ENCODE assay signal across 12 cellular contexts in the genomic region with DNA sequence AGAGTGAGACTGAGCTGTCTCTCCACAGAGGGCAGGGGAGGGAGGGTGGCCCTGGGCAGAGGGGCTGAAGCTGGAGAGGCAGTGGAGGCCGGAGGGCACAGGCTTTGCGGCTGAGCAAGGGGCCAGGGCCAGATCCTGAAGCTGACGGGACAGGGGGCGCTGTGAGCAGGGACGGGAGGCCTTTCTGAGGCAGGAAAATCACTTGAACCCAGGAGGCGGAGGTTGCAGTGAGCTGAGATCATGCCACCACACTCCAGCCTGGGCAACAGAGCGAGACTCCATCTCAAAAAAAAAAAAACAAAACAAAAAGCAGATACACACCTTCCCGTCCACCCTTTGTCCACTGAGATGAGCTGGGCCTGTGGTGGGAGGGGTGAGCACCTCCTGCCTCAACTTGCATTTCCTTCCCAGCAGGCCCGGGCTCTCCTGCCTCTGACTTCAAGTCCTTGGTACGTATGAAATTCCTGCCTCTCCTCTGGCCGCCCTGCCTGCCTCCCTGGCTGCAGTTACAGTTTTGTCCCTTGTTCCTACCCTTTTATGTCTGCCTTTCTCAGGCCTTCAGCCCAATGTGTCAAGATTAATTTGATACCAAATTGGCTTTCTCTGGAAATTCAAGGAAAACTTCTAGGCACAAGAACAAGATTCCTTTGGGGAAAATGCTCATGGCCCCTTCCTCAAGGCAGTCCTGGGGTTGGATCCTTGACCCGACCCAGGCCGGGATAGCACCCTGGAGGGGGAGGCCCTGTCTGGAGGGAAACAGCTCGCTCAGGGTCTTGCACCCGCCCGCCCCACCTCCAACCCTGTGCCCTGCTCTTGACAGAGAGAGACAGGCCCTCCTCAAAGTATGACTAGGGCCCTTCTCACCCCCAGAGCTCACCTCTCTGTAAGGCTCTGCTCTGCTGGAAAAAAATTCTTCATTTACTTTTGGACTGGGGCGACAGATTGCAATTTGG. TPM values are rescaled to one million over a fixed set of nuclear protein-coding genes. Genes with fewer than 3 reads are reported as not detected.
DNase-seq lines count a peak whose midpoint lies in the region; ATAC-seq and TF ChIP-seq lines count a peak whose summit lies in the region.
"Had no signal": no experiment of that assay in that cellular context is flagged by ENCODE, and none has a peak within 500 bp of the region (broad histone marks: within the 10 kb centered on the region; RNA-seq: fewer than 3 reads in every experiment).

No MANE protein-coding gene starts in this region.

- H3K9me3 Mint-ChIP-seq in activated naive CD8-positive, alpha-beta T cell treated with anti-CD3 and anti-CD28 coated beads, Interleukin-2, amount 50 U/mL, for 24 hours, result no peaks in the 10 kb centered on the region
- H3K9me3 Mint-ChIP-seq: dendritic cell treated with granulocyte-macrophage colony-stimulating factor and Interleukin-4, amounts not matched to agents 40 ng/mL and 50 ng/mL, for 4 days; naive B cell had no signal

- H3K27me3 Mint-ChIP-seq in activated naive CD8-positive, alpha-beta T cell treated with anti-CD3 and anti-CD28 coated beads, Interleukin-2, amount 50 U/mL, for 24 hours, result peaks cover 7% of the 10 kb centered on the region

- no peak overlapping the region for H3K27ac Mint-ChIP-seq in activated naive CD8-positive, alpha-beta T cell treated with anti-CD3 and anti-CD28 coated beads, Interleukin-2, amount 50 U/mL, for 24 hours
- H3K27ac Mint-ChIP-seq: dendritic cell treated with granulocyte-macrophage colony-stimulating factor and Interleukin-4, amounts not matched to agents 40 ng/mL and 50 ng/mL, for 4 days had no signal

- H3K4me3 Mint-ChIP-seq in activated naive CD8-positive, alpha-beta T cell treated with anti-CD3 and anti-CD28 coated beads, Interleukin-2, amount 50 U/mL, for 24 hours, result no peak overlapping the region
- H3K4me3 Mint-ChIP-seq: dendritic cell treated with granulocyte-macrophage colony-stimulating factor and Interleukin-4, amounts not matched to agents 40 ng/mL and 50 ng/mL, for 4 days; naive B cell had no signal

- 14 to 23% methylated on average over 17 of the region's 17 CpGs for WGBS in aorta, 2 donors
- WGBS in testis, 2 donors, result 69 to 81% methylated on average over 15 to 17 of the region's 17 CpGs

- TF ChIP-seq POLR2A in testis (IDR thresholded peaks at IDR 0.05), result no peak

- peak overlapping the region; percentile 88 to 94 for H3K27ac ChIP-seq in aorta (ENCODE audit: low read depth in 1 of 2, low read length in 2 of 2)
- no peak overlapping the region for H3K27ac ChIP-seq in testis

- H3K4me1 Mint-ChIP-seq in activated naive CD8-positive, alpha-beta T cell treated with anti-CD3 and anti-CD28 coated beads, Interleukin-2, amount 50 U/mL, for 24 hours, result peaks cover 1% of the 10 kb centered on the region
- H3K4me1 Mint-ChIP-seq: naive B cell had no signal

- H3K4me1 ChIP-seq in aorta (ENCODE audit: control insufficient read depth in 1 of 2, insufficient read depth in 2 of 2, low read length in 2 of 2) (peaks cover 0 to 4% of the 10 kb centered on the region in 2 donors), testis (peaks cover 2% of the 10 kb centered on the region)

- DNase-seq in Right ventricle myocardium inferior (ENCODE audit: missing footprints) (peak; percentile 68), left ventricle myocardium superior (no peak), choroid plexus epithelial cell (ENCODE audit: low read depth) (peak; percentile 94), left lobe of liver (ENCODE audit: low spot score) (no peak), aorta (peak; percentile 77 to 90), anterior cingulate cortex (lab: John Stamatoyannopoulos, UW) (no peak), testis (no peak)
- DNase-seq in activated naive CD8-positive, alpha-beta T cell treated with anti-CD3 and anti-CD28 coated beads, Interleukin-2, amount 50 U/mL, for 24 hours, result no peak
- DNase-seq: activated CD4-positive, alpha-beta T cell treated with anti-CD3 and anti-CD28 coated beads, Interleukin-2, amount 50 U/mL, for 4 hours; naive B cell had no signal

- H3K4me3 ChIP-seq in choroid plexus epithelial cell (ENCODE audit: low read depth, low read length), result no peak overlapping the region
- no peak overlapping the region for H3K4me3 ChIP-seq in aorta (ENCODE audit: low read length in 2 of 2)
- H3K4me3 ChIP-seq in testis, result no peak overlapping the region

- no peak for ATAC-seq in Right ventricle myocardium inferior
- ATAC-seq in left ventricle myocardium superior, result no peak
- ATAC-seq in left lobe of liver, result peak; percentile 15
- peak; percentile 68 for ATAC-seq in aorta (ENCODE audit: low FRiP score)
- ATAC-seq in activated naive CD8-positive, alpha-beta T cell treated with anti-CD3 and anti-CD28 coated beads, Interleukin-2, amount 50 U/mL, for 24 hours, result no peak

- no peaks in the 10 kb centered on the region for H3K27me3 ChIP-seq in aorta (ENCODE audit: control insufficient read depth in 1 of 2, insufficient read depth in 2 of 2, low read length in 1 of 2)
- H3K27me3 ChIP-seq in testis, result no peaks in the 10 kb centered on the region

- peak; percentile 41 for TF ChIP-seq CTCF in choroid plexus epithelial cell (conservative IDR thresholded peaks at IDR 0.05; ENCODE audit: low read depth, low read length)
- TF ChIP-seq CTCF in testis (IDR thresholded peaks at IDR 0.05), result no peak

- intact Hi-C loops in Right ventricle myocardium inferior (cut with DNase I) (no loop called here), left ventricle myocardium superior (cut with micrococcal nuclease) (no loop called here), aorta (cut with DNase I) (no loop called here), testis (cut with DNase I; ENCODE audit: low total_unique reads) (no loop called here)

- H3K36me3 ChIP-seq in aorta (ENCODE audit: control insufficient read depth in 1 of 2, insufficient read depth in 2 of 2, low read length in 1 of 2) (no peaks in the 10 kb centered on the region), testis (ENCODE audit: low read depth, missing control alignments) (no peaks in the 10 kb centered on the region)

- H3K36me3 Mint-ChIP-seq in activated naive CD8-positive, alpha-beta T cell treated with anti-CD3 and anti-CD28 coated beads, Interleukin-2, amount 50 U/mL, for 24 hours (ENCODE audit: low read depth), result no peaks in the 10 kb centered on the region
- H3K36me3 Mint-ChIP-seq: naive B cell had no signal

- no peaks in the 10 kb centered on the region for H3K9me3 ChIP-seq in aorta (ENCODE audit: control insufficient read depth, low read length)
- no peaks in the 10 kb centered on the region for H3K9me3 ChIP-seq in testis

RNA-seq across cellular contexts. Expression of a gene that starts 11.2 kb away (rescaled TPM):
- total RNA-seq in Right ventricle myocardium inferior (80.3 TPM), left ventricle myocardium superior (77.7 TPM), left lobe of liver (38.5 TPM), aorta (10 to 100 TPM; 94.4 to 98.0 TPM), testis (1 to 10 TPM; 8.9 to 10.0 TPM)
- polyA plus RNA-seq in aorta (10 to 100 TPM in 1 of 2 donors, 1 to 10 TPM in 1; 8.8 to 50.4 TPM), testis (ENCODE audit: insufficient read depth, low read depth, low replicate concordance) (14.2 TPM)
- total RNA-seq: A673 had no signal

RNA-seq across cellular contexts. Expression of a gene that starts 22.5 kb away (rescaled TPM):
- total RNA-seq in Right ventricle myocardium inferior (not detected), left ventricle myocardium superior (not detected), left lobe of liver (0.35 TPM), aorta (under 1 TPM in 1 of 2 donors, not detected in 1; 0.99 TPM), testis (1 to 10 TPM in 1 of 2 donors, not detected in 1; 1.3 TPM)
- polyA plus RNA-seq in aorta (1 to 10 TPM in 1 of 2 donors, not detected in 1; 1.1 TPM), testis (ENCODE audit: insufficient read depth, low read depth, low replicate concordance) (not detected)
- total RNA-seq: A673 had no signal

RNA-seq across cellular contexts. Expression of a gene that starts 30.1 kb away (rescaled TPM):
- total RNA-seq in Right ventricle myocardium inferior, result 24.1 TPM
- 14.0 TPM for total RNA-seq in left ventricle myocardium superior
- total RNA-seq in left lobe of liver, result 15.3 TPM
- 10 to 100 TPM; 26.3 to 57.6 TPM for total RNA-seq in aorta
- 10 to 100 TPM in 1 of 2 donors, 1 to 10 TPM in 1; 8.1 to 32.6 TPM for polyA plus RNA-seq in aorta
- 1 to 10 TPM; 4.6 to 5.0 TPM for total RNA-seq in testis
- polyA plus RNA-seq in testis (ENCODE audit: insufficient read depth, low read depth, low replicate concordance), result 16.9 TPM

RNA-seq across cellular contexts. Expression of a gene that starts 41.4 kb away (rescaled TPM):
- total RNA-seq in Right ventricle myocardium inferior (99.7 TPM), left ventricle myocardium superior (93.5 TPM), left lobe of liver (103 TPM), aorta (100 to 1,000 TPM; 247 to 533 TPM), testis (100 to 1,000 TPM in 1 of 2 donors, 10 to 100 TPM in 1; 94.1 to 111 TPM)
- polyA plus RNA-seq in aorta (100 to 1,000 TPM; 146 to 200 TPM), testis (ENCODE audit: insufficient read depth, low read depth, low replicate concordance) (112 TPM)

RNA-seq across cellular contexts. Expression of a gene that starts 50.8 kb away (rescaled TPM):
- total RNA-seq in Right ventricle myocardium inferior (29.6 TPM), left ventricle myocardium superior (31.3 TPM), left lobe of liver (22.7 TPM), aorta (10 to 100 TPM; 10.6 to 16.9 TPM), testis (10 to 100 TPM; 35.7 to 39.7 TPM)
- polyA plus RNA-seq in aorta (10 to 100 TPM in 1 of 2 donors, 1 to 10 TPM in 1; 8.4 to 18.6 TPM), testis (ENCODE audit: insufficient read depth, low read depth, low replicate concordance) (35.4 TPM)

Comparison
In these comparisons a context has a peak if more than half of its experiments do, and no peak if none do; other contexts are left out.
1. DNase-seq: peak in Right ventricle myocardium inferior (single experiment), choroid plexus epithelial cell (single experiment) and aorta (2 of 2); none in left ventricle myocardium superior (single experiment), left lobe of liver (single experiment), activated naive CD8-positive, alpha-beta T cell treated with anti-CD3 and anti-CD28 coated beads, Interleukin-2, amount 50 U/mL, for 24 hours (single experiment), anterior cingulate cortex (0 of 58) and testis (single experiment).
2. ATAC-seq: peak in left lobe of liver (single experiment) and aorta (single experiment); none in Right ventricle myocardium inferior (single experiment), left ventricle myocardium superior (single experiment) and activated naive CD8-positive, alpha-beta T cell treated with anti-CD3 and anti-CD28 coated beads, Interleukin-2, amount 50 U/mL, for 24 hours (single experiment).
3. H3K27ac ChIP-seq: peak in aorta (2 of 2); none in testis (0 of 2).